Comparison of ENCODE assay signal across 8 cellular contexts in the genomic region with DNA sequence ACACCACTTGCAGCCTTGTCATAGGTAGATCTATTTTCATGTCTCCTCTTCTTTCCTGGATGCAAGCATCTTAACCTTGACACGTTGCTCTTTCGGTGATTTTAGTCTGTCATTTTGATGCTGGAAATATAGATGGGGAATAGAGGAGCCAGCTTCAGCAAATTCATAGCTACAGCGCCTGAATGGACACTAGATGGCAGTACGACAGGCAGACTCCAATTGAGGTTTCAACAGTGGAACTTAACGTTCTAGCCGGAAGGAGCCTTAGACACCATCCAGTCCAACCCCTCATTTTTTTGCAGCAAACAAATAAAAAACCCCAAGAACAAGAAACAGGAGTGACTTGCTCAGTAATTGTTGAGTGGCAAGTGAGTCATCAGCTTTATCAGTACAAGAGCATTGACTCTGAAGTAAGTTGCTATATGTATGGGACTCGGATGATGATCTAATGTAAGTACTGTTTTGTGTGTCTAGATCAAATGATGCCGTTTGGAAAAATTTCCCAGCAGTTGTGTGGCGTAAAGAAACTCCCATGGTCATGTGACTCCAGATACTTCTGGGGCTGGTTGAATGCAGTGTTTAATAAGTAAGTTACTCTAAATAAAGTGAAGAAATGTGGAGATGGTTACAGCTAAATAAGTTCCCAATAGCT. TPM values are rescaled to one million over a fixed set of nuclear protein-coding genes. Genes with fewer than 3 reads are reported as not detected.
DNase-seq lines count a peak whose midpoint lies in the region; ATAC-seq, FAIRE-seq and TF ChIP-seq lines count a peak whose summit lies in the region.

No MANE protein-coding gene starts in this region.

- H2AFZ ChIP-seq in K562 (ENCODE audit: low read depth, low read length) = peak overlapping the region; percentile 84

- in situ Hi-C loops in K562 (cut with MboI) = loop anchor here (10.0 kb wide), 1 partner anchor 204 kb away; no protein-coding TSS in a partner anchor

- TF ChIP-seq CTCF in K562 (IDR thresholded peaks at IDR 0.05 in 2 of 3, conservative IDR thresholded peaks at IDR 0.05 in 1 of 3; ENCODE audit: insufficient read depth in 2 of 3, low read depth in 1 of 3, low read length in 3 of 3) = peak; percentile 72 to 82 (median 78)

- peak overlapping the region; percentile 79 for H3K27ac ChIP-seq in K562 (ENCODE audit: extremely low read depth, low read depth, low read length)

- H3K4me2 ChIP-seq in K562 (ENCODE audit: insufficient read depth, low read length) = peak overlapping the region; percentile 71

- peaks cover 0 to 9% of the 10 kb centered on the region in 2 experiments; a peak in 3 of 5 replicates for H3K4me1 ChIP-seq in K562 (replicated peaks in 1 of 2; ENCODE audit: control insufficient read depth in 2 of 2, insufficient read depth in 2 of 2, low read length in 2 of 2)

- no peak for TF ChIP-seq POLR2A in K562 (conservative IDR thresholded peaks at IDR 0.05)

- POLR2A ChIA-PET in K562 (lab: Yijun Ruan, JAX) = interaction anchor here (0.9 to 1.6 kb wide), 6 partner anchors 9 to 442 kb away, joined by 3 to 9 read pairs (median 3); partner anchors contain the start of genes DMAC2L, L2HGDH and MAP4K5

- H3K9ac ChIP-seq in K562 (ENCODE audit: insufficient read depth in 1 of 2, low read depth in 2 of 2, low read length in 2 of 2) = peak overlapping the region in 1 of 2 experiments; percentile 54; a peak in 2 of 4 replicates

- no TSS peak for BruUV-seq in K562 (replicated peaks; lab: Mats Ljungman, UMichigan)

- H3K79me2 ChIP-seq in K562 (ENCODE audit: control insufficient read depth, insufficient read depth, low read length) = peaks cover 21% of the 10 kb centered on the region

- TF ChIP-seq RAD21 in K562 (CRISPR knock-in tag; conservative IDR thresholded peaks at IDR 0.05 in 1 of 2, IDR thresholded peaks at IDR 0.05 in 1 of 2) = peak; percentile 60 to 64

- H3K9me1 ChIP-seq in K562 (ENCODE audit: control insufficient read depth, insufficient read depth, low read length) = no peaks in the 10 kb centered on the region

- peak; percentile 85 for ATAC-seq in GM18499 (IDR thresholded peaks at IDR 0.05; ENCODE audit: insufficient read depth, unreplicated experiment)
- peak; percentile 88 for ATAC-seq in HG02943 (IDR thresholded peaks at IDR 0.05; ENCODE audit: low read depth, unreplicated experiment)
- ATAC-seq in K562 = peak; percentile 96

- no peaks in the 10 kb centered on the region for H4K20me1 ChIP-seq in K562 (replicated peaks; ENCODE audit: control insufficient read depth, insufficient read depth, low read length)

- CTCF ChIA-PET in K562 (lab: Yijun Ruan, JAX; ENCODE audit: low intra/inter-chr PET ratio) = interaction anchor here (0.8 to 2.2 kb wide), 3 partner anchors 68 to 453 kb away, joined by 3 to 13 read pairs (median 3); partner anchors contain the start of gene MAP4K5

- H3K27me3 ChIP-seq in K562 (ENCODE audit: control insufficient read depth in 2 of 2, insufficient read depth in 2 of 2, low read length in 2 of 2) = no peaks in the 10 kb centered on the region

- H3K9me3 ChIP-seq in K562 (replicated peaks; ENCODE audit: control insufficient read depth, insufficient read depth, low read depth, low read length) = no peaks in the 10 kb centered on the region

- WGBS in K562 (ENCODE audit: insufficient coverage, low coverage, missing lambda C conversion rate) = 2% methylated on average over 9 of the region's 9 CpGs

- intact Hi-C loops in K562 (cut with micrococcal nuclease) = loop anchor here (1.0 to 5.0 kb wide), 4 partner anchors 21 to 456 kb away; partner anchors contain the start of genes CDKL1 and MAP4K5

- TF ChIP-seq EP300 in K562 (IDR thresholded peaks at IDR 0.05; ENCODE audit: low read length) = peak; percentile 51; the same call in 1 of the 2 replicates

- peak; percentile 52 for DNase-seq in NCI-H187 treated with DMSO at 0.1 percent for 48 hours (lab: John Stamatoyannopoulos, UW)
- DNase-seq in T-helper 9 cell = peak; percentile 37
- DNase-seq in K562 (ENCODE audit: extremely low read depth in 1 of 4, low spot score in 3 of 4) = peak; percentile 43 to 85 (median 60)
- peak; percentile 92 for DNase-seq in inferior parietal cortex (ENCODE audit: extremely low spot score)
- peak; percentile 81 for DNase-seq in smooth muscle cell of the brain vasculature (ENCODE audit: low read depth, low spot score)

- peaks cover 24% of the 10 kb centered on the region; the same call in 2 of the 3 replicates for H3K36me3 ChIP-seq in K562 (ENCODE audit: control insufficient read depth, insufficient read depth, low read length)

- FAIRE-seq in A204.1 (lab: Jason Lieb, UNC) (peak; percentile 79), K562 (lab: Jason Lieb, UNC) (peak; percentile 96)

- H3K4me3 ChIP-seq in K562 = 0 out of 2 replicates have a peak overlapping the region, but pooled peaks have one; percentile 12

TF ChIP-seq in K562, 482 proteins besides CTCF, POLR2A, EP300 and RAD21 (continues in another document):
- TF ChIP-seq CBFA2T2 (conservative IDR thresholded peaks at IDR 0.05) (peak; percentile 24), HDAC8 (tag; IDR thresholded peaks at IDR 0.05) (no peak), SETDB1 (IDR thresholded peaks at IDR 0.05; ENCODE audit: low read length) (no peak), CBX2 (IDR thresholded peaks at IDR 0.05; ENCODE audit: insufficient read depth, low read length, poor library complexity, severe bottlenecking) (no peak), MAFK (IDR thresholded peaks at IDR 0.05; ENCODE audit: low read length) (0 out of 2 replicates have a peak, but pooled peaks have one; percentile 1), ZEB2 (IDR thresholded peaks at IDR 0.05) (0 out of 2 replicates have a peak, but pooled peaks have one; percentile 56), ZNF398 (CRISPR knock-in tag; IDR thresholded peaks at IDR 0.05) (no peak)
- TF ChIP-seq, protein P1, sequence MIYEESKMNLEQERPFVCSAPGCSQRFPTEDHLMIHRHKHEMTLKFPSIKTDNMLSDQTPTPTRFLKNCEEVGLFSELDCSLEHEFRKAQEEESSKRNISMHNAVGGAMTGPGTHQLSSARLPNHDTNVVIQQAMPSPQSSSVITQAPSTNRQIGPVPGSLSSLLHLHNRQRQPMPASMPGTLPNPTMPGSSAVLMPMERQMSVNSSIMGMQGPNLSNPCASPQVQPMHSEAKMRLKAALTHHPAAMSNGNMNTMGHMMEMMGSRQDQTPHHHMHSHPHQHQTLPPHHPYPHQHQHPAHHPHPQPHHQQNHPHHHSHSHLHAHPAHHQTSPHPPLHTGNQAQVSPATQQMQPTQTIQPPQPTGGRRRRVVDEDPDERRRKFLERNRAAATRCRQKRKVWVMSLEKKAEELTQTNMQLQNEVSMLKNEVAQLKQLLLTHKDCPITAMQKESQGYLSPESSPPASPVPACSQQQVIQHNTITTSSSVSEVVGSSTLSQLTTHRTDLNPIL (CRISPR knock-in tag; IDR thresholded peaks at IDR 0.05) = no peak

RNA-seq across cellular contexts. Expression of gene DMAC2L, which starts 9.0 kb away (rescaled TPM):
- total RNA-seq in K562 (2011; cell fraction: chromatin; rRNA removed; ENCODE audit: low replicate concordance) = 14.3 and 15.6 TPM in 2 replicates
- total RNA-seq in K562 (2011; cell fraction: nucleolus; rRNA removed) = 9.2 and 9.3 TPM in 2 replicates
- 10.2 and 21.3 TPM in 2 replicates for total RNA-seq in K562 (2011; cell fraction: nucleoplasm; rRNA removed)
- total RNA-seq in K562 (2014; rRNA removed) (3.2 and 4.0 TPM in 2 replicates), K562 (2014; rRNA removed; fragmentation: Illumina TruSeq; extraction: Trizol) (9.3 and 10.4 TPM in 2 replicates), K562 (2015; rRNA removed; fragmentation: Illumina TruSeq; extraction: Trizol) (5.4 and 6.1 TPM in 2 replicates), K562 (2021) (9.2 and 9.9 TPM in 2 replicates)
- polyA plus RNA-seq in K562 (2011; rRNA removed) (14.6 and 15.4 TPM in 2 replicates), K562 (2014; fragmentation: Illumina TruSeq; extraction: Trizol) (6.7 and 6.9 TPM in 2 replicates), K562 (2014; fragmentation: Nextera tagmentation; extraction: Ambion mirVana) (10 to 100 TPM; 37.1 to 37.2 TPM), K562 (2014; rRNA removed) (12.5 and 12.6 TPM in 2 replicates)
- 13.6 and 14.3 TPM in 2 replicates for polyA plus RNA-seq in K562 (2011; cell fraction: cytosol; rRNA removed)
- 10.4 and 11.8 TPM in 2 replicates for polyA plus RNA-seq in K562 (2011; cell fraction: nucleus; rRNA removed)
- 9.3 and 11.3 TPM in 2 replicates for polyA plus RNA-seq in K562 (2012)
- polyA minus RNA-seq in K562 (2011; rRNA and poly(A)+ RNA removed) = 9.8 and 13.3 TPM in 2 replicates
- 3.3 and 7.7 TPM in 2 replicates for polyA minus RNA-seq in K562 (2011; cell fraction: cytosol; rRNA and poly(A)+ RNA removed)
- polyA minus RNA-seq in K562 (2011; cell fraction: nucleus; rRNA and poly(A)+ RNA removed) = 7.3 and 8.2 TPM in 2 replicates

RNA-seq across cellular contexts. Expression of gene L2HGDH, which starts 9.1 kb away (rescaled TPM):
- 11.9 and 17.6 TPM in 2 replicates for total RNA-seq in K562 (2011; cell fraction: chromatin; rRNA removed; ENCODE audit: low replicate concordance)
- total RNA-seq in K562 (2011; cell fraction: nucleolus; rRNA removed) = 9.2 and 10.3 TPM in 2 replicates
- 9.9 and 15.2 TPM in 2 replicates for total RNA-seq in K562 (2011; cell fraction: nucleoplasm; rRNA removed)
- 14.4 and 16.1 TPM in 2 replicates for total RNA-seq in K562 (2014; rRNA removed)
- 10.5 TPM in 2 replicates for total RNA-seq in K562 (2014; rRNA removed; fragmentation: Illumina TruSeq; extraction: Trizol)
- 8.8 and 9.3 TPM in 2 replicates for total RNA-seq in K562 (2015; rRNA removed; fragmentation: Illumina TruSeq; extraction: Trizol)
- total RNA-seq in K562 (2021) = 10.3 and 12.7 TPM in 2 replicates
- polyA plus RNA-seq in K562 (2011; rRNA removed) = 9.4 and 11.1 TPM in 2 replicates
- 6.2 and 9.2 TPM in 2 replicates for polyA plus RNA-seq in K562 (2011; cell fraction: cytosol; rRNA removed)
- polyA plus RNA-seq in K562 (2011; cell fraction: nucleus; rRNA removed) = 5.5 and 7.9 TPM in 2 replicates
- 6.1 and 10.2 TPM in 2 replicates for polyA plus RNA-seq in K562 (2012)
- 10.1 TPM in 2 replicates for polyA plus RNA-seq in K562 (2014; fragmentation: Illumina TruSeq; extraction: Trizol)
- 1 to 10 TPM; 1.7 to 2.1 TPM for polyA plus RNA-seq in K562 (2014; fragmentation: Nextera tagmentation; extraction: Ambion mirVana)
- 11.8 and 12.0 TPM in 2 replicates for polyA plus RNA-seq in K562 (2014; rRNA removed)
- polyA minus RNA-seq in K562 (2011; rRNA and poly(A)+ RNA removed) = 10.3 and 12.6 TPM in 2 replicates
- polyA minus RNA-seq in K562 (2011; cell fraction: cytosol; rRNA and poly(A)+ RNA removed) = 7.9 and 11.0 TPM in 2 replicates
- 5.4 and 13.8 TPM in 2 replicates for polyA minus RNA-seq in K562 (2011; cell fraction: nucleus; rRNA and poly(A)+ RNA removed)

Comparison
In these comparisons a context has a peak if more than half of its experiments do, and no peak if none do; other contexts are left out.
1. Peak in every context shown above with its lines: DNase-seq, ATAC-seq, H3K4me3 ChIP-seq and H3K27ac ChIP-seq.
2. DNase-seq: peak in every context shown above with its lines; median percentile 92 in inferior parietal cortex; 81 in smooth muscle cell of the brain vasculature; 60 in K562; 52 in NCI-H187 treated with DMSO at 0.1 percent for 48 hours; 37 in T-helper 9 cell.